2 cellular contexts compared by ENCODE assay signal in the genomic region with DNA sequence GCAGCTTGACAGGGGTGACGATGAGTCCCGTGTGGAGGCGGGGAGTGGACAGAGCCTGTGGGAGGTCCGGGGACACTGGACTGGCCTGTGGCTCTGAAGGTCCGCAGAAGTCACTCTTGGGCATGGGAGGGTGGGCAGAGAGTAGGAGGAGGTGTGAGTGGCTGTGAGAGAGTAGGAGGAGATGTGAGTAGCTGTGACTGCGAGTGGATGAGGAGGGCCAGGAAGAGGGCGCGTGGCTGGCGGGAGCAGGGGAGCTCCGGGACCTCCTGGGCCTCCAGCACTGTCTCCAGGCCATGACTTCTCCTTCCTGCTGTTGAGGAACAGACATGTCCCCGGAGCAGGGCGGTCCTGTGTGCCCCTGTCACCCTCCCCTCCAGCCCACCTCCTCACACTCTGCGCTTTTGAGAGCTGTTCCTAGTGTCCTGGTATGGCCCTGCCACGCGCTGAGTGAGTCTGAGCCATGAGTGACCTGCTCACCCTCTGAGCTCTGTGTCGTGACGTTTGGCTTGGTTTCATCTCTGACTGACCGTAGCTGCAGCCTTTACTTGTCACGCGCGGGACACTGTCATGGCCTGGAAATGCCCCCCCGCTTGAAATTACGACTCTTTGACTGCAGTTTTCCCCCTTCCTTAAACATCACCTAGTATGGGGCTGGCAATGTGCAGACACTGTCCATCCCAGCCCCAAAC.
TF ChIP-seq lines count a peak whose summit lies in the region.

No MANE protein-coding gene starts in this region.

TF ChIP-seq in SK-N-SH, 30 proteins besides CTCF, POLR2A, EP300 and RAD21:
- no peak for TF ChIP-seq SMC3 (IDR thresholded peaks at IDR 0.05; ENCODE audit: low read depth, low read length)
- no peak for TF ChIP-seq NRF1 (IDR thresholded peaks at IDR 0.05; ENCODE audit: low read depth, low read length)
- no peak for TF ChIP-seq EZH2phosphoT487 (IDR thresholded peaks at IDR 0.05; ENCODE audit: borderline replicate concordance, low read depth)
- no peak for TF ChIP-seq TAF1 (IDR thresholded peaks at IDR 0.05; ENCODE audit: borderline replicate concordance, low read depth, low read length)
- TF ChIP-seq CHD2 (IDR thresholded peaks at IDR 0.05; ENCODE audit: low read length, partially characterized antibody): no peak

TF ChIP-seq in H1, 55 proteins besides CTCF, POLR2A, EP300 and RAD21:
- TF ChIP-seq CHD1 (IDR thresholded peaks at IDR 0.05; ENCODE audit: low read depth, low read length) (no peak), POLR2AphosphoS5 (IDR thresholded peaks at IDR 0.05; ENCODE audit: low read depth, low read length) (no peak), JUND (IDR thresholded peaks at IDR 0.05; ENCODE audit: low read length) (no peak), SP4 (IDR thresholded peaks at IDR 0.05; ENCODE audit: low read length) (no peak), FOSL1 (IDR thresholded peaks at IDR 0.05; ENCODE audit: insufficient read depth, low read depth, low read length) (no peak), SIN3A (conservative IDR thresholded peaks at IDR 0.05 in 1 of 2, IDR thresholded peaks at IDR 0.05 in 1 of 2; ENCODE audit: low read depth in 1 of 2, low read length in 2 of 2) (no peak), RFX5 (IDR thresholded peaks at IDR 0.05; ENCODE audit: borderline replicate concordance, low read depth, low read length) (no peak), CHD2 (IDR thresholded peaks at IDR 0.05; ENCODE audit: low read length) (no peak), EGR1 (IDR thresholded peaks at IDR 0.05; ENCODE audit: borderline replicate concordance, low read depth, low read length) (no peak), TEAD4 (IDR thresholded peaks at IDR 0.05; ENCODE audit: low read depth, low read length) (no peak), KDM4A (IDR thresholded peaks at IDR 0.05; ENCODE audit: low read depth, low read length, severe bottlenecking) (no peak), ZNF274 (IDR thresholded peaks at IDR 0.05; ENCODE audit: borderline replicate concordance, extremely low read depth, low read length) (no peak), MAFK (IDR thresholded peaks at IDR 0.05; ENCODE audit: low read depth, low read length) (no peak), TCF12 (IDR thresholded peaks at IDR 0.05; ENCODE audit: low read depth, low read length) (no peak), SP2 (IDR thresholded peaks at IDR 0.05; ENCODE audit: low read length) (no peak), SUZ12 (IDR thresholded peaks at IDR 0.05; ENCODE audit: low read length) (no peak), CREB1 (IDR thresholded peaks at IDR 0.05) (no peak), HDAC6 (IDR thresholded peaks at IDR 0.05; ENCODE audit: low read depth, low read length) (no peak)
